Comparison of ENCODE assay signal across 16 cellular contexts in genomic region chr12:52183544-52183910, GRCh38. TPM values are rescaled to one million over a fixed set of nuclear protein-coding genes. Genes with fewer than 3 reads are reported as not detected.
DNase-seq lines count a peak whose midpoint lies in the region; ATAC-seq, FAIRE-seq and TF ChIP-seq lines count a peak whose summit lies in the region.
"Had no signal": no experiment of that assay in that cellular context is flagged by ENCODE, and none has a peak within 500 bp of the region (broad histone marks: within the 10 kb centered on the region; RNA-seq: fewer than 3 reads in every experiment).

No MANE protein-coding gene starts in this region.

- TF ChIP-seq CTCF in omental fat pad (IDR thresholded peaks at IDR 0.05) = no peak
- no peak for TF ChIP-seq CTCF in nephron progenitor cell (IDR thresholded peaks at IDR 0.05)

- peaks cover 55% of the 10 kb centered on the region for H3K4me1 Mint-ChIP-seq in nephron progenitor cell

- H3K27me3 Mint-ChIP-seq in nephron progenitor cell (ENCODE audit: low read depth, poor library complexity) = peaks cover 16% of the 10 kb centered on the region

- TF ChIP-seq POLR2A in GM12892 (IDR thresholded peaks at IDR 0.05; ENCODE audit: low read depth, low read length) = no peak

- H3K36me3 Mint-ChIP-seq in nephron progenitor cell (ENCODE audit: low read depth) = no peaks in the 10 kb centered on the region

- DNase-seq in DMS53 (lab: John Stamatoyannopoulos, UW) = peak; percentile 69
- DNase-seq in NCI-H2196 (lab: John Stamatoyannopoulos, UW; ENCODE audit: unreplicated experiment) = peak; percentile 31
- DNase-seq in cerebellum (ENCODE audit: low spot score) = peak; percentile 53
- no peak for DNase-seq in omental fat pad (ENCODE audit: low spot score)
- DNase-seq in AG20443 (ENCODE audit: low spot score) = no peak
- no peak for DNase-seq in nephron progenitor cell
- DNase-seq in GM12892 (ENCODE audit: insufficient read length) = no peak
- DNase-seq: activated naive CD4-positive, alpha-beta T cell treated with Interleukin-2 at 50 U/mL for 16 hours; hippocampal formation; lower lobe of right lung; MM.1S; NCI-H526 treated with DMSO at 0.1 percent for 48 hours; occipital lobe had no signal

- H3K27ac Mint-ChIP-seq in nephron progenitor cell = no peak overlapping the region

- H3K4me3 Mint-ChIP-seq in nephron progenitor cell = no peak overlapping the region

- no peaks in the 10 kb centered on the region for H3K9me3 Mint-ChIP-seq in nephron progenitor cell

- no peak for FAIRE-seq in GM12892 (lab: Jason Lieb, UNC)
- FAIRE-seq: GM12878 had no signal

- ATAC-seq in omental fat pad (ENCODE audit: low FRiP score) (peak; percentile 50), GM18870 (IDR thresholded peaks at IDR 0.05; ENCODE audit: unreplicated experiment) (no peak)
- ATAC-seq: GM12878, Right ventricle myocardium inferior had no signal

RNA-seq across cellular contexts. Expression of gene KRT80, which starts 8.3 kb away (rescaled TPM):
- total RNA-seq in cerebellum (not detected), omental fat pad (1 to 10 TPM in 1 of 4 donors, under 1 TPM in 2, not detected in 1; 0.37 to 5.5 (median 0.75) TPM)
- not detected for polyA plus RNA-seq in GM12892 (2012; ENCODE audit: missing spikeins)
- total RNA-seq: GM12878, occipital lobe, Right ventricle myocardium inferior had no signal

RNA-seq across cellular contexts. Expression of gene KRT7, which starts 49.5 kb away (rescaled TPM):
- total RNA-seq in cerebellum (not detected), omental fat pad (100 to 1,000 TPM in 3 of 4 donors, 1 to 10 TPM in 1; 2.5 to 248 (median 111) TPM)
- 10.7 TPM for polyA plus RNA-seq in GM12892 (2012; ENCODE audit: missing spikeins)
- total RNA-seq: occipital lobe, Right ventricle myocardium inferior had no signal

Comparison
In these comparisons a context has a peak if more than half of its experiments do, and no peak if none do; other contexts are left out.
1. DNase-seq: peak in DMS53 (single experiment), NCI-H2196 (single experiment) and cerebellum (single experiment); none in omental fat pad (single experiment), AG20443 (single experiment), nephron progenitor cell (single experiment) and GM12892 (single experiment).